Comparison of ENCODE assay signal across 18 cellular contexts in the genomic region with DNA sequence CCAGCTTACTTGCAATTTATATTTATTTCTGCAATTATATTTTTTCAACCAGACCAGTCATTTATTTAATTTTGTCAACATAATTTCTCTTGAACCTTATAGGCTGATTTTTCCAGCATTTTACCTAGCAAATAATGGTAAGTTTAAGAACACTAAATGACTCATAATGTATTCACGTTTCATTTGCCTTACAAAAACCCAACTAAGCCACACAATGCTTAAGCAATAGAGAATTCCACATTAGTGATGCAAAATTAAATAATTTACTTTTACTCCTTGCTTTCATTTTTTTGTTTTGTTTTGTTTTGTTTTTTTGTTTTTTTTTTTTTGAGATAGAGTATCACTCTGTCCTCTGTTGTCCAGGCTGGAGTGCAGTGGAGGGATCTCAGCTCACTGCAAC.
"Had no signal": no experiment of that assay in that cellular context is flagged by ENCODE, and none has a peak within 500 bp of the region (broad histone marks: within the 10 kb centered on the region; RNA-seq: fewer than 3 reads in every experiment).

No MANE protein-coding gene starts in this region.

- ATAC-seq: activated T-cell treated with anti-CD3 and anti-CD28 coated beads, Interleukin-2, amount 50 U/mL, for 72 hours; foreskin keratinocyte; left cardiac atrium; lower lobe of right lung had no signal

- H3K4me3 Mint-ChIP-seq: activated T-cell treated with anti-CD3 and anti-CD28 coated beads, Interleukin-2, amount 50 U/mL, for 72 hours; mesothelial cell of epicardium; nephron had no signal

- H3K4me1 Mint-ChIP-seq: nephron had no signal

- H3K27me3 ChIP-seq: colonic mucosa, foreskin keratinocyte, hepatocyte, thyroid gland had no signal

- DNase-seq: activated CD4-positive, alpha-beta T cell treated with anti-CD3 and anti-CD28 coated beads, Interleukin-2, amount 50 U/mL, for 4 hours; activated effector memory CD4-positive, alpha-beta T cell treated with anti-CD3 and anti-CD28 coated beads, Interleukin-2, amount 50 U/mL, for 16 hours; activated naive CD4-positive, alpha-beta T cell treated with anti-CD3 and anti-CD28 coated beads, Interleukin-2, amount 50 U/mL, for 16 hours; activated T-cell treated with anti-CD3 and anti-CD28 coated beads, Interleukin-2, amount 50 U/mL, for 72 hours; colonic mucosa; erythroblast; left cardiac atrium; lower lobe of right lung; retina; stimulated activated CD8-positive, alpha-beta memory T cell treated with anti-CD3 and anti-CD28 coated beads, Interleukin-4, amount 100 ng/mL, for 48 hours; stimulated activated naive CD4-positive, alpha-beta T cell treated with Interleukin-2 at 50 U/mL for 16 hours; T-helper 2 cell; thyroid gland had no signal

- H3K27ac Mint-ChIP-seq: activated T-cell treated with anti-CD3 and anti-CD28 coated beads, Interleukin-2, amount 50 U/mL, for 72 hours; mesothelial cell of epicardium; nephron had no signal

- H3K36me3 ChIP-seq: colonic mucosa, lower lobe of right lung, thyroid gland had no signal

- H3K4me1 ChIP-seq: colonic mucosa, foreskin keratinocyte, lower lobe of right lung, thyroid gland had no signal

- H3K9me3 ChIP-seq: colonic mucosa, thyroid gland had no signal

- H3K4me3 ChIP-seq: colonic mucosa, hepatocyte, lower lobe of right lung, thyroid gland had no signal

- H3K27ac ChIP-seq: colonic mucosa, foreskin keratinocyte, hepatocyte, lower lobe of right lung, thyroid gland, VCaP had no signal
